In genomic region chr3:138434276-138434874, GRCh38 we compare ENCODE assay signal across 8 cellular contexts. TPM values are rescaled to one million over a fixed set of nuclear protein-coding genes. Genes with fewer than 3 reads are reported as not detected.
DNase-seq lines count a peak whose midpoint lies in the region; ATAC-seq and TF ChIP-seq lines count a peak whose summit lies in the region.

Gene ESYT3 (plus strand): TSS chr3:138434616. CDS start chr3:138434799, 183 bp downstream.

- CTCF ChIA-PET in HEK293 (lab: Yijun Ruan, JAX) = interaction anchor here (1.3 to 1.5 kb wide), 2 partner anchors 17 to 502 kb away, joined by 3 to 5 read pairs; no protein-coding TSS in a partner anchor
- CTCF ChIA-PET in activated naive CD4-positive, alpha-beta T cell treated with anti-CD3 and anti-CD28 coated beads, Interleukin-2, amount 10 ng/mL, durations not matched to agents 7 days and 5 days (lab: Charles Lee) = interaction anchor here (0.6 to 2.2 kb wide), 6 partner anchors 12 to 488 kb away, joined by 3 to 16 read pairs (median 4); no protein-coding TSS in a partner anchor

- peaks cover 18% of the 10 kb centered on the region for H3K4me1 Mint-ChIP-seq in activated naive CD4-positive, alpha-beta T cell treated with anti-CD3 and anti-CD28 coated beads, Interleukin-2, amount 10 ng/mL, durations not matched to agents 7 days and 5 days

- H3K27ac ChIP-seq in HEK293 (ENCODE audit: extremely low read depth, low read depth, low read length) (no peak within 1 kb of the TSS), thyroid gland (peak within 1 kb of the TSS in 1 of 3 donors; percentile 25)

- ATAC-seq in Right ventricle myocardium inferior (peak; percentile 87), HG02642 (IDR thresholded peaks at IDR 0.05; ENCODE audit: poor library complexity, unreplicated experiment) (no peak)

- no peak within 1 kb of the TSS for H3K27ac Mint-ChIP-seq in activated naive CD4-positive, alpha-beta T cell treated with anti-CD3 and anti-CD28 coated beads, Interleukin-2, amount 10 ng/mL, durations not matched to agents 7 days and 5 days

- H3K9me3 Mint-ChIP-seq in activated naive CD4-positive, alpha-beta T cell treated with anti-CD3 and anti-CD28 coated beads, Interleukin-2, amount 10 ng/mL, durations not matched to agents 7 days and 5 days = no peaks in the 10 kb centered on the region

- H3K36me3 ChIP-seq in HEK293 (ENCODE audit: control insufficient read depth in 2 of 2, insufficient read depth in 1 of 2, low read length in 2 of 2) (no peaks in the 10 kb centered on the region), neuron (ENCODE audit: insufficient read depth, low read length) (no peaks in the 10 kb centered on the region), thyroid gland (no peaks in the 10 kb centered on the region)

- peak within 1 kb of the TSS; percentile 68 for H2AFZ ChIP-seq in neuron (ENCODE audit: low read depth, low read length)

- H3K9me3 ChIP-seq in HEK293 (ENCODE audit: control insufficient read depth, insufficient read depth, low read depth, low read length) (no peaks in the 10 kb centered on the region), neuron (ENCODE audit: low read length) (peaks cover 5% of the 10 kb centered on the region), thyroid gland (no peaks in the 10 kb centered on the region)

- no peaks in the 10 kb centered on the region for H3K36me3 Mint-ChIP-seq in activated naive CD4-positive, alpha-beta T cell treated with anti-CD3 and anti-CD28 coated beads, Interleukin-2, amount 10 ng/mL, durations not matched to agents 7 days and 5 days

- TF ChIP-seq CTCF in AG10803 (conservative IDR thresholded peaks at IDR 0.05; ENCODE audit: low read length) (no peak), HEK293 (tag by site-specific recombination; IDR thresholded peaks at IDR 0.05) (no peak), thyroid gland (IDR thresholded peaks at IDR 0.05) (no peak)

- H3K4me1 ChIP-seq in HEK293 (ENCODE audit: control insufficient read depth, insufficient read depth, low read length) = no peaks in the 10 kb centered on the region
- peaks cover 12% of the 10 kb centered on the region for H3K4me1 ChIP-seq in neuron (ENCODE audit: insufficient read depth, low read length)
- peaks cover 5 to 6% of the 10 kb centered on the region in 2 donors for H3K4me1 ChIP-seq in thyroid gland

- peaks cover 93% of the 10 kb centered on the region for H3K27me3 Mint-ChIP-seq in activated naive CD4-positive, alpha-beta T cell treated with anti-CD3 and anti-CD28 coated beads, Interleukin-2, amount 10 ng/mL, durations not matched to agents 7 days and 5 days

- H3K4me3 Mint-ChIP-seq in activated naive CD4-positive, alpha-beta T cell treated with anti-CD3 and anti-CD28 coated beads, Interleukin-2, amount 10 ng/mL, durations not matched to agents 7 days and 5 days = peak within 1 kb of the TSS; percentile 71

- intact Hi-C loops in Right ventricle myocardium inferior (cut with DNase I) (no loop called here), thyroid gland (cut with DNase I) (no loop called here)

- H3K4me3 ChIP-seq in AG10803 (ENCODE audit: low read length) (peak within 1 kb of the TSS; percentile 61), HEK293 (ENCODE audit: low read depth, low read length) (peak within 1 kb of the TSS; percentile 36), neuron (ENCODE audit: low read length) (peak within 1 kb of the TSS; percentile 41), thyroid gland (replicated peaks in 1 of 3) (peak within 1 kb of the TSS; percentile 29 to 65 (median 42))

- DNase-seq in AG10803 (ENCODE audit: low read depth) (peak; percentile 62), NCI-H82 (lab: John Stamatoyannopoulos, UW) (peak; percentile 84), Right ventricle myocardium inferior (ENCODE audit: missing footprints) (peak; percentile 83), thyroid gland (peak; percentile 89 to 90)
- DNase-seq in activated naive CD4-positive, alpha-beta T cell treated with anti-CD3 and anti-CD28 coated beads, Interleukin-2, amount 10 ng/mL, durations not matched to agents 7 days and 5 days = peak; percentile 81

- TF ChIP-seq POLR2A in thyroid gland (IDR thresholded peaks at IDR 0.05) = peak; percentile 74 to 93

- POLR2A ChIA-PET in HEK293 (lab: Yijun Ruan, JAX) = no interaction called here

- peaks cover 74% of the 10 kb centered on the region for H3K27me3 ChIP-seq in neuron (ENCODE audit: insufficient read depth, low read length)
- no peaks in the 10 kb centered on the region for H3K27me3 ChIP-seq in thyroid gland

- 0 to 6% methylated on average over 19 to 28 of the region's 54 CpGs for WGBS in thyroid gland, 2 donors

TF ChIP-seq in HEK293, 187 proteins besides CTCF, POLR2A, EP300 and RAD21:
- TF ChIP-seq ZBTB20 (tag by site-specific recombination; IDR thresholded peaks at IDR 0.05) (no peak), ELK4 (IDR thresholded peaks at IDR 0.05; ENCODE audit: borderline replicate concordance, low read depth, low read length) (no peak)

RNA-seq across cellular contexts. Expression of gene ESYT3, which starts in this region (rescaled TPM):
- total RNA-seq in Right ventricle myocardium inferior = 1.4 TPM
- 10 to 100 TPM; 19.9 to 82.8 (median 22.7) TPM for total RNA-seq in thyroid gland
